In genomic region chr16:70523621-70524405, GRCh38 we compare ENCODE assay signal across 8 cellular contexts. TPM values are rescaled to one million over a fixed set of nuclear protein-coding genes. Genes with fewer than 3 reads are reported as not detected.
DNase-seq lines count a peak whose midpoint lies in the region; ATAC-seq and TF ChIP-seq lines count a peak whose summit lies in the region.

Gene SF3B3, plus strand, starts transcription at chr16:70523816. Its CDS starts 2,841 bp downstream, at chr16:70526657.

- peak within 1 kb of the TSS; percentile 80 for H3K27ac ChIP-seq in epithelial cell of prostate

- peak; percentile 72 for DNase-seq in AG20443 (ENCODE audit: low spot score)
- peak; percentile 41 for DNase-seq in HPDE6-E6E7 (ENCODE audit: extremely low spot score)
- peak; percentile 83 for DNase-seq in NOMO-1 treated with dmso at 0.1 percent for 144 hours (lab: John Stamatoyannopoulos, UW; ENCODE audit: unreplicated experiment)
- peak; percentile 63 for DNase-seq in activated T-cell treated with anti-CD3 and anti-CD28 coated beads for 1 hour (ENCODE audit: low read depth)
- DNase-seq in epithelial cell of prostate (ENCODE audit: low read depth, low spot score): no peak
- DNase-seq in mucosa of descending colon: peak; percentile 70 to 82 (median 76)
- DNase-seq in stimulated activated CD8-positive, alpha-beta memory T cell treated with anti-CD3 and anti-CD28 coated beads, Interleukin-4, amount 100 ng/mL, for 4 hours (ENCODE audit: low read depth in 2 of 2, low spot score in 1 of 2): peak; percentile 38 to 46

- peak within 1 kb of the TSS; percentile 79 for H3K4me3 ChIP-seq in mucosa of descending colon

- no peaks in the 10 kb centered on the region for H3K9me3 ChIP-seq in mucosa of descending colon

- no peaks in the 10 kb centered on the region for H3K36me3 ChIP-seq in mucosa of descending colon (ENCODE audit: low read depth)

- intact Hi-C loops in mucosa of descending colon (cut with DNase I, micrococcal nuclease): no loop called here

- ATAC-seq in mucosa of descending colon: peak; percentile 83

- TF ChIP-seq CTCF in mucosa of descending colon (IDR thresholded peaks at IDR 0.05): no peak

- peak; percentile 87 for TF ChIP-seq POLR2A in GM19099 (IDR thresholded peaks at IDR 0.05; ENCODE audit: extremely low read depth, insufficient read length, low read depth)

- H3K4me1 ChIP-seq in mucosa of descending colon (ENCODE audit: low read depth): peaks cover 23% of the 10 kb centered on the region

RNA-seq across cellular contexts. Expression of gene SF3B3, which starts in this region (rescaled TPM):
- total RNA-seq in mucosa of descending colon: 100 to 1,000 TPM; 158 to 179 (median 173) TPM
